In genomic region chr9:2013688-2014087, GRCh38 we compare ENCODE assay signal across 8 cellular contexts. TPM values are rescaled to one million over a fixed set of nuclear protein-coding genes. Genes with fewer than 3 reads are reported as not detected.
DNase-seq lines count a peak whose midpoint lies in the region; ATAC-seq and TF ChIP-seq lines count a peak whose summit lies in the region.

No MANE protein-coding gene starts in this region.

- H3K27me3 Mint-ChIP-seq in activated T-cell treated with anti-CD3 and anti-CD28 coated beads, Interleukin-2, amount 50 U/mL, for 4 hours (ENCODE audit: low read depth): no peaks in the 10 kb centered on the region
- H3K27me3 Mint-ChIP-seq in activated T-helper 17 cell treated with anti-CD3 and anti-CD28 coated beads, Interleukin-2, amount 50 U/mL, for 72 hours: peaks cover 3% of the 10 kb centered on the region

- H3K9me3 ChIP-seq in iPS-18a (ENCODE audit: control insufficient read depth, low read depth, low read length) (no peaks in the 10 kb centered on the region), thoracic aorta (no peaks in the 10 kb centered on the region), WERI-Rb-1 (ENCODE audit: severe bottlenecking) (peaks cover 2% of the 10 kb centered on the region)

- ATAC-seq in activated T-cell treated with anti-CD3 and anti-CD28 coated beads, Interleukin-2, amount 50 U/mL, for 4 hours: no peak
- no peak for ATAC-seq in activated T-helper 17 cell treated with anti-CD3 and anti-CD28 coated beads, Interleukin-2, amount 50 U/mL, for 72 hours (replicated peaks)
- ATAC-seq in thoracic aorta (ENCODE audit: insufficient number of reproducible peaks, low FRiP score, low read depth) (no peak), GM21717 (IDR thresholded peaks at IDR 0.05; ENCODE audit: unreplicated experiment) (no peak)

- H3K4me3 ChIP-seq in iPS-18a (ENCODE audit: low read length) (peak overlapping the region; percentile 88), thoracic aorta (peak overlapping the region; percentile 94), WERI-Rb-1 (ENCODE audit: low read depth, low read length) (no peak overlapping the region)

- H3K4me1 ChIP-seq in iPS-18a (ENCODE audit: control insufficient read depth, low read depth, low read length) (peaks cover 10% of the 10 kb centered on the region), thoracic aorta (ENCODE audit: control insufficient read depth in 1 of 2, low read depth in 2 of 2) (peaks cover 9 to 16% of the 10 kb centered on the region in 2 donors)

- no peak for DNase-seq in activated T-cell treated with anti-CD3 and anti-CD28 coated beads, Interleukin-2, amount 50 U/mL, for 4 hours
- no peak for DNase-seq in activated T-cell treated with anti-CD3 and anti-CD28 coated beads for 4 hours
- no peak for DNase-seq in thoracic aorta (ENCODE audit: low spot score)
- DNase-seq in WERI-Rb-1: no peak
- no peak for DNase-seq in activated gamma-delta T cell treated with Interleukin-2 at 50 U/mL for 16 hours

- no peak overlapping the region for H3K9ac ChIP-seq in iPS-18a (ENCODE audit: low read length)

- H3K27me3 ChIP-seq in iPS-18a (ENCODE audit: control insufficient read depth, insufficient read depth, low read length) (peaks cover 57% of the 10 kb centered on the region), thoracic aorta (replicated peaks; ENCODE audit: insufficient read depth) (no peaks in the 10 kb centered on the region), WERI-Rb-1 (ENCODE audit: insufficient read depth, low read depth, severe bottlenecking) (no peaks in the 10 kb centered on the region)

- H3K27ac Mint-ChIP-seq in activated T-helper 17 cell treated with anti-CD3 and anti-CD28 coated beads, Interleukin-2, amount 50 U/mL, for 72 hours: no peak overlapping the region

- peak overlapping the region; percentile 99 for H3K4me3 Mint-ChIP-seq in activated T-cell treated with anti-CD3 and anti-CD28 coated beads, Interleukin-2, amount 50 U/mL, for 4 hours
- peak overlapping the region; percentile 98 for H3K4me3 Mint-ChIP-seq in activated T-helper 17 cell treated with anti-CD3 and anti-CD28 coated beads, Interleukin-2, amount 50 U/mL, for 72 hours

- no peak overlapping the region for H3K27ac ChIP-seq in iPS-18a (ENCODE audit: low read length)
- H3K27ac ChIP-seq in thoracic aorta: peak overlapping the region; percentile 77 to 99
- no peak overlapping the region for H3K27ac ChIP-seq in WERI-Rb-1

- no peaks in the 10 kb centered on the region for H3K9me3 Mint-ChIP-seq in activated T-cell treated with anti-CD3 and anti-CD28 coated beads, Interleukin-2, amount 50 U/mL, for 4 hours
- no peaks in the 10 kb centered on the region for H3K9me3 Mint-ChIP-seq in activated T-helper 17 cell treated with anti-CD3 and anti-CD28 coated beads, Interleukin-2, amount 50 U/mL, for 72 hours

- H3K4me1 Mint-ChIP-seq in activated T-cell treated with anti-CD3 and anti-CD28 coated beads, Interleukin-2, amount 50 U/mL, for 4 hours (ENCODE audit: low read depth): peaks cover 30% of the 10 kb centered on the region
- peaks cover 13% of the 10 kb centered on the region for H3K4me1 Mint-ChIP-seq in activated T-helper 17 cell treated with anti-CD3 and anti-CD28 coated beads, Interleukin-2, amount 50 U/mL, for 72 hours

- H3K36me3 ChIP-seq in iPS-18a (ENCODE audit: control insufficient read depth, low read depth, low read length): no peaks in the 10 kb centered on the region
- no peaks in the 10 kb centered on the region for H3K36me3 ChIP-seq in thoracic aorta
- H3K36me3 ChIP-seq in WERI-Rb-1: peaks cover 7% of the 10 kb centered on the region; the same call in 1 of the 2 replicates

- TF ChIP-seq CTCF in thoracic aorta (IDR thresholded peaks at IDR 0.05): no peak
- TF ChIP-seq CTCF in WERI-Rb-1 (IDR thresholded peaks at IDR 0.05; ENCODE audit: low read depth, low read length): no peak

- no peaks in the 10 kb centered on the region for H3K36me3 Mint-ChIP-seq in activated T-cell treated with anti-CD3 and anti-CD28 coated beads, Interleukin-2, amount 50 U/mL, for 4 hours (ENCODE audit: insufficient read depth)
- H3K36me3 Mint-ChIP-seq in activated T-helper 17 cell treated with anti-CD3 and anti-CD28 coated beads, Interleukin-2, amount 50 U/mL, for 72 hours (ENCODE audit: low read depth): peaks cover 20% of the 10 kb centered on the region

RNA-seq across cellular contexts. Expression of gene SMARCA2, which starts 1.5 kb away (rescaled TPM):
- 100 to 1,000 TPM in 1 of 3 donors, 10 to 100 TPM in 2; 65.4 to 120 (median 93.5) TPM for total RNA-seq in activated T-cell treated with anti-CD3 and anti-CD28 coated beads, Interleukin-2, amount 50 U/mL, for 4 hours
- total RNA-seq in activated T-helper 17 cell treated with anti-CD3 and anti-CD28 coated beads, Interleukin-2, amount 50 U/mL, for 72 hours: 100 to 1,000 TPM; 118 to 119 TPM
- 100 to 1,000 TPM; 118 to 177 TPM for total RNA-seq in thoracic aorta

Comparison
In these comparisons a context has a peak if more than half of its experiments do, and no peak if none do; other contexts are left out.
1. H3K27ac ChIP-seq: peak in thoracic aorta (2 of 2); none in iPS-18a (single experiment) and WERI-Rb-1 (single experiment).